ENCODE assay signal across 8 cellular contexts in genomic region chr5:163505049-163505474, GRCh38. TPM values are rescaled to one million over a fixed set of nuclear protein-coding genes. Genes with fewer than 3 reads are reported as not detected.
A peak's percentile ranks its signal among the peaks of the same experiment; 100 is the strongest.
DNase-seq lines count a peak whose midpoint lies in the region; ATAC-seq and TF ChIP-seq lines count a peak whose summit lies in the region.

No MANE protein-coding gene starts in this region.

- peak overlapping the region; percentile 98 for H3K4me3 Mint-ChIP-seq in stimulated activated naive CD8-positive, alpha-beta T cell treated with anti-CD3 and anti-CD28 coated beads, Interleukin-15, Interleukin-2, amounts not matched to agents 100 ng/mL and 50 ng/mL, for 24 hours
- H3K4me3 Mint-ChIP-seq in activated naive CD8-positive, alpha-beta T cell = peak overlapping the region; percentile 93
- H3K4me3 Mint-ChIP-seq in immature natural killer cell = peak overlapping the region; percentile 94 to 100 (median 99)

- H3K9me3 ChIP-seq in thoracic aorta = no peaks in the 10 kb centered on the region

- H3K36me3 ChIP-seq in thoracic aorta = no peaks in the 10 kb centered on the region

- H3K27ac ChIP-seq in thoracic aorta = peak overlapping the region; percentile 92 to 96

- H3K27ac Mint-ChIP-seq in stimulated activated naive CD8-positive, alpha-beta T cell treated with anti-CD3 and anti-CD28 coated beads, Interleukin-15, Interleukin-2, amounts not matched to agents 100 ng/mL and 50 ng/mL, for 24 hours = peak overlapping the region; percentile 98
- peak overlapping the region; percentile 99 for H3K27ac Mint-ChIP-seq in activated naive CD8-positive, alpha-beta T cell
- H3K27ac Mint-ChIP-seq in immature natural killer cell = peak overlapping the region; percentile 95 to 100 (median 100)

- peaks cover 36 to 46% of the 10 kb centered on the region in 2 donors for H3K4me1 ChIP-seq in thoracic aorta (ENCODE audit: control insufficient read depth in 1 of 2, low read depth in 2 of 2)

- H3K27me3 ChIP-seq in thoracic aorta (replicated peaks; ENCODE audit: insufficient read depth) = no peaks in the 10 kb centered on the region

- H3K4me1 Mint-ChIP-seq in stimulated activated naive CD8-positive, alpha-beta T cell treated with anti-CD3 and anti-CD28 coated beads, Interleukin-15, Interleukin-2, amounts not matched to agents 100 ng/mL and 50 ng/mL, for 24 hours (ENCODE audit: low read depth) = peaks cover 48% of the 10 kb centered on the region
- H3K4me1 Mint-ChIP-seq in activated naive CD8-positive, alpha-beta T cell (ENCODE audit: low read depth) = peaks cover 57% of the 10 kb centered on the region
- H3K4me1 Mint-ChIP-seq in immature natural killer cell = peaks cover 59 to 74% of the 10 kb centered on the region in 2 donors

- no peak for DNase-seq in stimulated activated naive CD8-positive, alpha-beta T cell treated with anti-CD3 and anti-CD28 coated beads, Interleukin-15, Interleukin-2, amounts not matched to agents 100 U/mL and 50 U/mL, for 24 hours
- DNase-seq in immature natural killer cell (no peak), thoracic aorta (ENCODE audit: low spot score) (no peak), NCI-H2196 (lab: John Stamatoyannopoulos, UW; ENCODE audit: unreplicated experiment) (no peak), NCI-H1092 (lab: John Stamatoyannopoulos, UW) (no peak)

- H3K36me3 Mint-ChIP-seq in stimulated activated naive CD8-positive, alpha-beta T cell treated with anti-CD3 and anti-CD28 coated beads, Interleukin-15, Interleukin-2, amounts not matched to agents 100 ng/mL and 50 ng/mL, for 24 hours (ENCODE audit: low read depth) = peaks cover 3% of the 10 kb centered on the region
- H3K36me3 Mint-ChIP-seq in activated naive CD8-positive, alpha-beta T cell = peaks cover 2% of the 10 kb centered on the region
- H3K36me3 Mint-ChIP-seq in immature natural killer cell = no peaks in the 10 kb centered on the region

- ATAC-seq in stimulated activated naive CD8-positive, alpha-beta T cell treated with anti-CD3 and anti-CD28 coated beads, Interleukin-15, Interleukin-2, amounts not matched to agents 100 U/mL and 50 U/mL, for 24 hours = no peak
- ATAC-seq in thoracic aorta (ENCODE audit: insufficient number of reproducible peaks, low FRiP score, low read depth) (peak; percentile 41), HG02678 (IDR thresholded peaks at IDR 0.05; ENCODE audit: unreplicated experiment) (no peak)

- H3K9me3 Mint-ChIP-seq in stimulated activated naive CD8-positive, alpha-beta T cell treated with anti-CD3 and anti-CD28 coated beads, Interleukin-15, Interleukin-2, amounts not matched to agents 100 ng/mL and 50 ng/mL, for 24 hours = no peaks in the 10 kb centered on the region
- no peaks in the 10 kb centered on the region for H3K9me3 Mint-ChIP-seq in activated naive CD8-positive, alpha-beta T cell (ENCODE audit: low read depth)
- H3K9me3 Mint-ChIP-seq in immature natural killer cell = no peaks in the 10 kb centered on the region

- H3K27me3 Mint-ChIP-seq in stimulated activated naive CD8-positive, alpha-beta T cell treated with anti-CD3 and anti-CD28 coated beads, Interleukin-15, Interleukin-2, amounts not matched to agents 100 ng/mL and 50 ng/mL, for 24 hours = no peaks in the 10 kb centered on the region
- H3K27me3 Mint-ChIP-seq in activated naive CD8-positive, alpha-beta T cell = no peaks in the 10 kb centered on the region
- peaks cover 6 to 22% (median 20%) of the 10 kb centered on the region in 3 donors for H3K27me3 Mint-ChIP-seq in immature natural killer cell (ENCODE audit: low read depth in 3 of 3)

- peak overlapping the region; percentile 87 for H3K4me3 ChIP-seq in thoracic aorta

- TF ChIP-seq CTCF in thoracic aorta (IDR thresholded peaks at IDR 0.05) = no peak

RNA-seq across cellular contexts. Expression of gene MAT2B, which starts 0.4 kb away (rescaled TPM):
- 100 to 1,000 TPM; 336 to 512 (median 345) TPM for polyA plus RNA-seq in immature natural killer cell
- 10 to 100 TPM; 51.6 to 52.3 TPM for total RNA-seq in thoracic aorta

RNA-seq across cellular contexts. Expression of gene HMMR, which starts 44.6 kb away (rescaled TPM):
- polyA plus RNA-seq in immature natural killer cell = 1 to 10 TPM in 1 of 3 donors, under 1 TPM in 1, not detected in 1; 0.98 to 1.4 TPM
- 1 to 10 TPM in 1 of 2 donors, not detected in 1; 1.1 TPM for total RNA-seq in thoracic aorta

RNA-seq across cellular contexts. Expression of gene NUDCD2, which starts 45.2 kb away (rescaled TPM):
- polyA plus RNA-seq in immature natural killer cell = 10 to 100 TPM; 40.5 to 56.3 (median 43.5) TPM
- total RNA-seq in thoracic aorta = 1 to 10 TPM; 4.7 to 5.5 TPM
